Comparison of ENCODE assay signal across 19 cellular contexts in the genomic region with DNA sequence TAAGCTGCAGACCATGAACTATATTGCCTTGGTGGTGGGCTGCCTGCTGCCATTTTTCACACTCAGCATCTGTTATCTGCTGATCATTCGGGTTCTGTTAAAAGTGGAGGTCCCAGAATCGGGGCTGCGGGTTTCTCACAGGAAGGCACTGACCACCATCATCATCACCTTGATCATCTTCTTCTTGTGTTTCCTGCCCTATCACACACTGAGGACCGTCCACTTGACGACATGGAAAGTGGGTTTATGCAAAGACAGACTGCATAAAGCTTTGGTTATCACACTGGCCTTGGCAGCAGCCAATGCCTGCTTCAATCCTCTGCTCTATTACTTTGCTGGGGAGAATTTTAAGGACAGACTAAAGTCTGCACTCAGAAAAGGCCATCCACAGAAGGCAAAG. TPM values are rescaled to one million over a fixed set of nuclear protein-coding genes. Genes with fewer than 3 reads are reported as not detected.
DNase-seq lines count a peak whose midpoint lies in the region; ATAC-seq and TF ChIP-seq lines count a peak whose summit lies in the region.
"Had no signal": no experiment of that assay in that cellular context is flagged by ENCODE, and none has a peak within 500 bp of the region (broad histone marks: within the 10 kb centered on the region; RNA-seq: fewer than 3 reads in every experiment).

No MANE protein-coding gene starts in this region.

- no peaks in the 10 kb centered on the region for H3K27me3 Mint-ChIP-seq in central memory CD8-positive, alpha-beta T cell
- H3K27me3 Mint-ChIP-seq in immature natural killer cell (ENCODE audit: low read depth in 3 of 3) = peaks cover 2 to 7% (median 3%) of the 10 kb centered on the region in 3 donors
- H3K27me3 Mint-ChIP-seq: CD4-positive, alpha-beta memory T cell had no signal

- no peaks in the 10 kb centered on the region for H3K36me3 ChIP-seq in IMR-90 (ENCODE audit: control insufficient read depth, insufficient read depth, low read length)
- no peaks in the 10 kb centered on the region for H3K36me3 ChIP-seq in breast epithelium

- no peak overlapping the region for H3K23ac ChIP-seq in IMR-90 (ENCODE audit: low read depth, low read length)

- H2BK120ac ChIP-seq in IMR-90 (ENCODE audit: low read depth, low read length) = no peak overlapping the region

- H3K36me3 Mint-ChIP-seq in central memory CD8-positive, alpha-beta T cell (ENCODE audit: insufficient read depth) = no peaks in the 10 kb centered on the region
- peaks cover 0 to 17% (median 16%) of the 10 kb centered on the region in 3 donors for H3K36me3 Mint-ChIP-seq in immature natural killer cell

- H2AK9ac ChIP-seq in IMR-90 (replicated peaks; ENCODE audit: low read depth, low read length, poor library complexity) = no peak overlapping the region

- H2AK5ac ChIP-seq in IMR-90 (ENCODE audit: low read depth, low read length) = no peak overlapping the region

- no peak overlapping the region for H2BK15ac ChIP-seq in IMR-90 (ENCODE audit: low read depth, low read length)

- no TSS peak for BruUV-seq in IMR-90 (replicated peaks; lab: Mats Ljungman, UMichigan)

- H4K20me1 ChIP-seq in IMR-90 (ENCODE audit: insufficient read depth, low read length) = no peaks in the 10 kb centered on the region

- peaks cover 6% of the 10 kb centered on the region for H3K9me3 Mint-ChIP-seq in central memory CD8-positive, alpha-beta T cell
- peaks cover 0 to 11% (median 5%) of the 10 kb centered on the region in 6 donors for H3K9me3 Mint-ChIP-seq in immature natural killer cell

- H3K27me3 ChIP-seq in IMR-90 (ENCODE audit: control insufficient read depth, insufficient read depth, low read length) (peaks cover 7% of the 10 kb centered on the region), breast epithelium (no peaks in the 10 kb centered on the region)

- CTCF ChIA-PET in IMR-90 (lab: Yijun Ruan, JAX) = no interaction called here

- no peak overlapping the region for H4K91ac ChIP-seq in IMR-90 (ENCODE audit: insufficient read depth, low read depth, low read length)

- no peak overlapping the region for H3K4me2 ChIP-seq in IMR-90 (ENCODE audit: low read depth, low read length)

- H2AFZ ChIP-seq in IMR-90 (replicated peaks; ENCODE audit: low read length, poor library complexity) = peak overlapping the region; percentile 52
- H2AFZ ChIP-seq: GM23248 had no signal

- H3K14ac ChIP-seq in IMR-90 (replicated peaks; ENCODE audit: low read depth, low read length) = no peak overlapping the region

- POLR2A ChIA-PET in IMR-90 (lab: Charles Lee; ENCODE audit: unreplicated experiment) = no interaction called here

- H3K4me1 Mint-ChIP-seq in central memory CD8-positive, alpha-beta T cell = peaks cover 18% of the 10 kb centered on the region
- H3K4me1 Mint-ChIP-seq in immature natural killer cell = peaks cover 64 to 88% of the 10 kb centered on the region in 2 donors

- no peak overlapping the region for H3K4ac ChIP-seq in IMR-90 (ENCODE audit: low read depth, low read length)

- no peak overlapping the region for H4K8ac ChIP-seq in IMR-90 (ENCODE audit: low read depth in 2 of 2, low read length in 2 of 2)

- H3K4me3 ChIP-seq in IMR-90 (ENCODE audit: insufficient read depth, low read depth, low read length) (no peak overlapping the region), breast epithelium (no peak overlapping the region)
- H3K4me3 ChIP-seq: GM12878, GM23248 had no signal

- WGBS in IMR-90 (ENCODE audit: extremely low coverage in 2 of 2, insufficient read length in 1 of 2), 2 experiments = 40% methylated on average over 1 of the region's 5 CpGs; no CpG with 5 or more reads in 1 of the 2 experiments

- no peak for TF ChIP-seq CTCF in IMR-90 (conservative IDR thresholded peaks at IDR 0.05; ENCODE audit: low read depth, low read length)
- TF ChIP-seq CTCF in breast epithelium (IDR thresholded peaks at IDR 0.05) = no peak

- no peak overlapping the region for H3K9ac ChIP-seq in IMR-90 (ENCODE audit: low read depth, low read length)
- H3K9ac ChIP-seq: GM23248 had no signal

- in situ Hi-C loops in IMR-90 (cut with MboI; ENCODE audit: low sequenced_read_pairs) = no loop called here
- in situ Hi-C loops in KBM-7 (cut with MboI; ENCODE audit: low pct_unique_long_range_greater_than_20kb, low sequenced_read_pairs) = no loop called here

- H3K4me1 ChIP-seq in IMR-90 (ENCODE audit: control insufficient read depth, insufficient read depth, low read length) = no peaks in the 10 kb centered on the region
- H3K4me1 ChIP-seq in breast epithelium = no peaks in the 10 kb centered on the region
- H3K4me1 ChIP-seq: Caco-2 had no signal

- H3K27ac ChIP-seq in IMR-90 (ENCODE audit: insufficient read depth, low read length) = no peak overlapping the region
- no peak overlapping the region for H3K27ac ChIP-seq in breast epithelium
- H3K27ac ChIP-seq: GM23248 had no signal

- dilution Hi-C loops in IMR-90 (cut with HindIII; ENCODE audit: low sequenced_read_pairs, unreplicated experiment) = no loop called here

- no peak overlapping the region for H4K5ac ChIP-seq in IMR-90 (ENCODE audit: low read depth, low read length)

- DNase-seq in IMR-90 = no peak
- no peak for DNase-seq in central memory CD8-positive, alpha-beta T cell (ENCODE audit: low spot score in 2 of 2)
- DNase-seq in immature natural killer cell = peak; percentile 67 to 73 (median 70)
- DNase-seq in breast epithelium (ENCODE audit: low spot score in 2 of 2) = no peak
- DNase-seq in COLO829 (ENCODE audit: low spot score) = no peak
- no peak for DNase-seq in KBM-7
- DNase-seq: C1 segment of cervical spinal cord; Caco-2; CD4-positive, alpha-beta memory T cell; DMS153; DND-41; GM23248; H7; HCEC 1CT had no signal

- no peak overlapping the region for H3K56ac ChIP-seq in IMR-90 (ENCODE audit: extremely low read depth, insufficient read depth, low read length)

- no peak for TF ChIP-seq POLR2A in IMR-90 (IDR thresholded peaks at IDR 0.05; ENCODE audit: low read depth, low read length)
- TF ChIP-seq POLR2A in breast epithelium (IDR thresholded peaks at IDR 0.05) = no peak

- H3K9me1 ChIP-seq in IMR-90 (ENCODE audit: insufficient read depth, low read length) = no peaks in the 10 kb centered on the region

- no peaks in the 10 kb centered on the region for H3K79me1 ChIP-seq in IMR-90 (ENCODE audit: low read depth in 1 of 2, low read length in 2 of 2)

- ATAC-seq in IMR-90 (ENCODE audit: low read depth) = no peak
- ATAC-seq in central memory CD8-positive, alpha-beta T cell (replicated peaks; ENCODE audit: extremely low read depth, poor library complexity, severe bottlenecking) = peak; percentile 54
- ATAC-seq: GM12878 had no signal

- intact Hi-C loops in IMR-90 (cut with micrococcal nuclease) = no loop called here
- intact Hi-C loops in breast epithelium (cut with DNase I; ENCODE audit: low total_unique reads) = no loop called here

- no peak overlapping the region for H3K18ac ChIP-seq in IMR-90 (ENCODE audit: low read depth, low read length)

- no peak overlapping the region for H3K27ac Mint-ChIP-seq in central memory CD8-positive, alpha-beta T cell (ENCODE audit: low read depth)
- peak overlapping the region; percentile 68 to 85 (median 82) for H3K27ac Mint-ChIP-seq in immature natural killer cell
- H3K27ac Mint-ChIP-seq: CD4-positive, alpha-beta memory T cell had no signal

- no peak overlapping the region for H2BK5ac ChIP-seq in IMR-90 (ENCODE audit: low read depth, low read length, poor library complexity, severe bottlenecking)

- no peak overlapping the region for H2BK20ac ChIP-seq in IMR-90 (ENCODE audit: low read depth, low read length)

- no peaks in the 10 kb centered on the region for H3K9me3 ChIP-seq in IMR-90 (ENCODE audit: control insufficient read depth, insufficient read depth, low read length)
- H3K9me3 ChIP-seq in breast epithelium = no peaks in the 10 kb centered on the region
- H3K9me3 ChIP-seq: Caco-2 had no signal

- H3K4me3 Mint-ChIP-seq in central memory CD8-positive, alpha-beta T cell = no peak overlapping the region
- peak overlapping the region; percentile 45 to 62 (median 58) for H3K4me3 Mint-ChIP-seq in immature natural killer cell
- H3K4me3 Mint-ChIP-seq: CD4-positive, alpha-beta memory T cell had no signal

- TF ChIP-seq RAD21 in IMR-90 (IDR thresholded peaks at IDR 0.05; ENCODE audit: low read length) = no peak

TF ChIP-seq in IMR-90, 13 proteins besides CTCF, POLR2A, EP300 and RAD21:
- no peak for TF ChIP-seq MAFK (IDR thresholded peaks at IDR 0.05; ENCODE audit: low read depth, low read length)
- no peak for TF ChIP-seq RCOR1 (IDR thresholded peaks at IDR 0.05; ENCODE audit: insufficient replicate concordance, low read length)

RNA-seq across cellular contexts. Expression of gene CYSLTR2, which starts 53.7 kb away (rescaled TPM):
- total RNA-seq in IMR-90 (2012; rRNA removed) (not detected in 2 replicates), breast epithelium (1 to 10 TPM in 1 of 3 donors, under 1 TPM in 2; 0.32 to 1.0 (median 0.33) TPM)
- polyA plus RNA-seq in IMR-90 (2012; rRNA removed) (not detected in 2 replicates), immature natural killer cell (1 to 10 TPM in 2 of 3 donors, not detected in 1; 2.0 to 2.1 TPM)
- polyA plus RNA-seq in IMR-90 (2012; cell fraction: cytosol; rRNA removed) = not detected in 2 replicates
- polyA plus RNA-seq in IMR-90 (2012; cell fraction: nucleus; rRNA removed; ENCODE audit: low replicate concordance) = not detected in 2 replicates
- total RNA-seq: A172, A673, Caco-2, GM23248, H1, H7 had no signal
- polyA plus RNA-seq: BJ, GM23248, H1 had no signal

Comparison
In these comparisons a context has a peak if more than half of its experiments do, and no peak if none do; other contexts are left out.
1. DNase-seq: peak in immature natural killer cell (3 of 3); none in IMR-90 (single experiment), central memory CD8-positive, alpha-beta T cell (0 of 2), breast epithelium (0 of 2), COLO829 (single experiment) and KBM-7 (single experiment).